8 cellular contexts compared by ENCODE assay signal in the genomic region with DNA sequence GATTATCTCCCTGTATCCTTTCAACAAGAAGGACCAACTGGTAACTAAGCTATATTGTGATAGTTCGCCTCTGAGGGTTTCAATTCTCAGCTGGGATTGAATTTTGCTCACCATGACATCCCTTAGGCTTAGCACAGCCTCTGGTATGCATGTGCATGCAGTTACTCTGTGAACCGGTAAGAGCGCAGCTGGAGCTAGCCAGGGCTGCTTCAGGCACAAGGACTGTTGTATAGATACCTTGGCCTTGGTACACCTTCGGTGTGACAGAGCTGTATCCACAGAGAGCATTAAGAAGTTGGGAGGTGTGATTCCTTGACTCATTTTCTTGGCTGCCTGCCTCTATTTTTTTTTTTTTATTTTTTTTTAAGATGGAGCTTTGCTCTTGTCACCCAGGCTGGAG. TPM values are rescaled to one million over a fixed set of nuclear protein-coding genes. Genes with fewer than 3 reads are reported as not detected.
A peak's percentile ranks its signal among the peaks of the same experiment; 100 is the strongest.
DNase-seq lines count a peak whose midpoint lies in the region; ATAC-seq, FAIRE-seq and TF ChIP-seq lines count a peak whose summit lies in the region.

No MANE protein-coding gene starts in this region.

- H3K9me3 ChIP-seq in ES-I3 (ENCODE audit: control insufficient read depth, insufficient read depth, low read length) (no peaks in the 10 kb centered on the region), iPS-20b (ENCODE audit: insufficient read depth, low read depth, low read length) (no peaks in the 10 kb centered on the region)

- H3K4me3 ChIP-seq in iPS-20b (ENCODE audit: low read length) = peak overlapping the region; percentile 90

- no peak for ATAC-seq in activated T-helper 17 cell treated with anti-CD3 and anti-CD28 coated beads, Interleukin-2, amount 50 U/mL, for 72 hours (replicated peaks)

- no peaks in the 10 kb centered on the region for H3K9me3 Mint-ChIP-seq in activated T-helper 17 cell treated with anti-CD3 and anti-CD28 coated beads, Interleukin-2, amount 50 U/mL, for 72 hours

- H3K27ac Mint-ChIP-seq in activated T-helper 17 cell treated with anti-CD3 and anti-CD28 coated beads, Interleukin-2, amount 50 U/mL, for 72 hours = no peak overlapping the region

- DNase-seq in inferior parietal cortex (ENCODE audit: extremely low spot score) = no peak
- DNase-seq in D721Med (ENCODE audit: insufficient read length, low spot score) = no peak
- DNase-seq in ureter (ENCODE audit: low spot score) = no peak
- DNase-seq in iPS-NIHi11 (ENCODE audit: low spot score) = no peak

- H3K9ac ChIP-seq in ES-I3 (ENCODE audit: low read depth, low read length) (peak overlapping the region; percentile 11; the same call in 1 of the 2 replicates), iPS-20b (ENCODE audit: low read depth, low read length) (no peak overlapping the region)

- peak overlapping the region; percentile 91; the same call in 1 of the 2 replicates for H3K27ac ChIP-seq in 22Rv1
- H3K27ac ChIP-seq in iPS-20b (ENCODE audit: low read length) = no peak overlapping the region

- TF ChIP-seq CTCF in 22Rv1 (IDR thresholded peaks at IDR 0.05) = no peak
- TF ChIP-seq CTCF in D721Med (IDR thresholded peaks at IDR 0.05; ENCODE audit: insufficient read depth, missing control alignments) = no peak

- H3K36me3 ChIP-seq in ES-I3 (ENCODE audit: insufficient read depth, low read length) (0 out of 2 replicates have a peak, but pooled peaks cover 4% of the 10 kb centered on the region), iPS-20b (ENCODE audit: insufficient read depth, low read depth, low read length) (peaks cover 6% of the 10 kb centered on the region)

- peaks cover 15% of the 10 kb centered on the region for H3K4me1 Mint-ChIP-seq in activated T-helper 17 cell treated with anti-CD3 and anti-CD28 coated beads, Interleukin-2, amount 50 U/mL, for 72 hours

- H3K4me3 Mint-ChIP-seq in activated T-helper 17 cell treated with anti-CD3 and anti-CD28 coated beads, Interleukin-2, amount 50 U/mL, for 72 hours = peak overlapping the region; percentile 88

- H3K27me3 Mint-ChIP-seq in activated T-helper 17 cell treated with anti-CD3 and anti-CD28 coated beads, Interleukin-2, amount 50 U/mL, for 72 hours = no peaks in the 10 kb centered on the region

- H3K27me3 ChIP-seq in iPS-20b (ENCODE audit: insufficient read depth, low read length) = no peaks in the 10 kb centered on the region

- H3K36me3 Mint-ChIP-seq in activated T-helper 17 cell treated with anti-CD3 and anti-CD28 coated beads, Interleukin-2, amount 50 U/mL, for 72 hours (ENCODE audit: low read depth) = peaks cover 33% of the 10 kb centered on the region

- peaks cover 21% of the 10 kb centered on the region for H3K4me1 ChIP-seq in ES-I3 (ENCODE audit: insufficient read depth, low read length)
- peaks cover 40% of the 10 kb centered on the region for H3K4me1 ChIP-seq in iPS-20b (ENCODE audit: insufficient read depth, low read length)

- FAIRE-seq in D721Med (lab: Jason Lieb, UNC) = no peak

RNA-seq across cellular contexts. Expression of a gene that starts 2.3 kb away (rescaled TPM):
- total RNA-seq in activated T-helper 17 cell treated with anti-CD3 and anti-CD28 coated beads, Interleukin-2, amount 50 U/mL, for 72 hours = 100 to 1,000 TPM in 1 of 2 donors, 10 to 100 TPM in 1; 82.9 to 175 TPM
- total RNA-seq in ureter = 85.2 TPM

RNA-seq across cellular contexts. Expression of a gene that starts 2.3 kb away (rescaled TPM):
- 10 to 100 TPM; 29.9 to 51.6 TPM for total RNA-seq in activated T-helper 17 cell treated with anti-CD3 and anti-CD28 coated beads, Interleukin-2, amount 50 U/mL, for 72 hours
- 22.8 TPM for total RNA-seq in ureter

RNA-seq across cellular contexts. Expression of a gene that starts 3.1 kb away (rescaled TPM):
- total RNA-seq in activated T-helper 17 cell treated with anti-CD3 and anti-CD28 coated beads, Interleukin-2, amount 50 U/mL, for 72 hours = 10 to 100 TPM; 61.4 to 64.2 TPM
- 50.9 TPM for total RNA-seq in ureter

RNA-seq across cellular contexts. Expression of a gene that starts 28.4 kb away (rescaled TPM):
- total RNA-seq in activated T-helper 17 cell treated with anti-CD3 and anti-CD28 coated beads, Interleukin-2, amount 50 U/mL, for 72 hours = 100 to 1,000 TPM; 101 to 137 TPM
- total RNA-seq in ureter = 64.9 TPM

RNA-seq across cellular contexts. Expression of a gene that starts 37.8 kb away (rescaled TPM):
- under 1 TPM in 1 of 2 donors, not detected in 1; 0.26 TPM for total RNA-seq in activated T-helper 17 cell treated with anti-CD3 and anti-CD28 coated beads, Interleukin-2, amount 50 U/mL, for 72 hours
- total RNA-seq in ureter = 2.5 TPM
